In the genomic region with DNA sequence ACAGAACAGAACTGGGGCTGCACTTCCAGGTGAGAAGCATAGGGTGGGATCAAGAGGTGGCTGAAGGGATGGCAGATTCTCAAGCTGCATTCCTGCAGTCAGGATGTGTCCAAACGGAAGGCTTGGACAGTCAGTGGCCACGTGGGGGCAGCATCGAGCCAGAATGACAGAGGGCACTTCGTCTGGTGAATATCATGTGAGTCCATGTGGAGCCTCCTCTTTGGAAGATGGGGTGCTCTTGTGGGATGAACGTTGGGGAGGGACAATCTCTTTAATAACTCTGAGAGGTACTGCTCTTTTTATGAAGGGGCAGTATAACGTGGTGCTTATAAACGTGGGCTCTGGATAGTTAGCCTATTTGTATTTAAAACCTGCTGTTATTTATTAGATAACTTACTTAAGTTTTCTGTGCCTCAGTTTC, we compare ENCODE assay signal across 8 cellular contexts.
DNase-seq lines count a peak whose midpoint lies in the region; ATAC-seq and TF ChIP-seq lines count a peak whose summit lies in the region.

No MANE protein-coding gene starts in this region.

- no peaks in the 10 kb centered on the region for H3K9me3 ChIP-seq in iPS DF 6.9 (ENCODE audit: control insufficient read depth, insufficient read depth, low read length)

- H3K27me3 ChIP-seq in iPS DF 6.9 (ENCODE audit: control insufficient read depth, insufficient read depth, low read length), result no peaks in the 10 kb centered on the region

- TF ChIP-seq CTCF in GM12874 (IDR thresholded peaks at IDR 0.05; ENCODE audit: insufficient read depth, low read depth, low read length) (peak; percentile 84), astrocyte of the spinal cord (IDR thresholded peaks at IDR 0.05; ENCODE audit: low read depth, low read length) (peak; percentile 93)

- ATAC-seq in HG03520 (IDR thresholded peaks at IDR 0.05; ENCODE audit: unreplicated experiment), result no peak

- H3K4me1 ChIP-seq in iPS DF 6.9 (ENCODE audit: control insufficient read depth, insufficient read depth, low read length), result 0 out of 2 replicates have a peak, but pooled peaks cover 1% of the 10 kb centered on the region

- in situ Hi-C loops in astrocyte of the spinal cord (cut with HindIII; ENCODE audit: low sequenced_read_pairs), result no loop called here

- no CpG with 5 or more reads among the region's 7 CpGs for WGBS in iPS DF 6.9 (ENCODE audit: insufficient coverage, insufficient read length)

- H3K4me3 ChIP-seq in astrocyte of the spinal cord (ENCODE audit: low read depth, low read length) (no peak overlapping the region), iPS DF 6.9 (ENCODE audit: low read length) (no peak overlapping the region)

- H3K27ac ChIP-seq in iPS DF 6.9 (ENCODE audit: low read length), result no peak overlapping the region

- no peaks in the 10 kb centered on the region for H3K36me3 ChIP-seq in iPS DF 6.9 (ENCODE audit: control insufficient read depth, insufficient read depth, low read length)

- DNase-seq in 8988T (peak; percentile 51), NCI-H1092 (lab: John Stamatoyannopoulos, UW) (peak; percentile 68), T1000 (lab: John Stamatoyannopoulos, UW) (peak; percentile 60), astrocyte of the spinal cord (ENCODE audit: low read depth, low spot score) (peak; percentile 76), iPS DF 6.9 (ENCODE audit: low read depth, low spot score) (peak; percentile 87)
- peak; percentile 28 to 73 for DNase-seq in stimulated activated CD4-positive, alpha-beta T cell treated with anti-CD3 and anti-CD28 coated beads, Interleukin-12 subunit alpha, Interleukin-12 subunit beta, amount 100 ng/mL, for 24 hours (ENCODE audit: low read depth in 2 of 2)
